ENCODE assay signal across 8 cellular contexts in genomic region chr1:89994805-89995594, GRCh38. TPM values are rescaled to one million over a fixed set of nuclear protein-coding genes. Genes with fewer than 3 reads are reported as not detected.
A peak's percentile ranks its signal among the peaks of the same experiment; 100 is the strongest.
DNase-seq lines count a peak whose midpoint lies in the region; TF ChIP-seq lines count a peak whose summit lies in the region.

TSS of gene ZNF326 (plus strand) at chr1:89995110. CDS start at chr1:89995258, 148 bp downstream.

- DNase-seq in ELF-1 (ENCODE audit: low read depth, low spot score), result peak; percentile 98
- peak; percentile 89 for DNase-seq in H4 (ENCODE audit: low spot score)
- DNase-seq in LNCaP clone FGC (ENCODE audit: low read depth), result peak; percentile 93
- peak; percentile 91 for DNase-seq in activated T-helper 9 cell treated with anti-CD3 and anti-CD28 coated beads, Interleukin-2, amount 50 U/mL, for 16 hours (ENCODE audit: low read depth)
- DNase-seq in fibroblast of the aortic adventitia (ENCODE audit: low read depth), result peak; percentile 93

- peak; percentile 24; the same call in 1 of the 2 replicates for TF ChIP-seq CTCF in LNCaP clone FGC (IDR thresholded peaks at IDR 0.05; ENCODE audit: control insufficient read depth, extremely low read depth, insufficient read depth)
- no peak for TF ChIP-seq CTCF in fibroblast of the aortic adventitia (IDR thresholded peaks at IDR 0.05; ENCODE audit: insufficient read depth, low read length)
- no peak for TF ChIP-seq CTCF in nephron (IDR thresholded peaks at IDR 0.05; ENCODE audit: unreplicated experiment in 3 of 3)

- H3K4me3 ChIP-seq in LNCaP clone FGC (ENCODE audit: low read depth, low read length) (peak within 1 kb of the TSS; percentile 87), fibroblast of the aortic adventitia (ENCODE audit: low read depth, low read length) (peak within 1 kb of the TSS; percentile 94)

- H3K36me3 Mint-ChIP-seq in nephron (ENCODE audit: low read depth), result peaks cover 24% of the 10 kb centered on the region
- peaks cover 33% of the 10 kb centered on the region for H3K36me3 Mint-ChIP-seq in stimulated activated naive CD8-positive, alpha-beta T cell treated with anti-CD3 and anti-CD28 coated beads, Interleukin-15, Interleukin-2, amounts not matched to agents 100 ng/mL and 50 ng/mL, for 24 hours (ENCODE audit: low read depth)

- no peaks in the 10 kb centered on the region for H3K27me3 Mint-ChIP-seq in nephron (ENCODE audit: low read depth)
- peaks cover 4% of the 10 kb centered on the region for H3K27me3 Mint-ChIP-seq in stimulated activated naive CD8-positive, alpha-beta T cell treated with anti-CD3 and anti-CD28 coated beads, Interleukin-15, Interleukin-2, amounts not matched to agents 100 ng/mL and 50 ng/mL, for 24 hours

- peaks cover 33% of the 10 kb centered on the region for H3K4me1 Mint-ChIP-seq in nephron
- peaks cover 66% of the 10 kb centered on the region for H3K4me1 Mint-ChIP-seq in stimulated activated naive CD8-positive, alpha-beta T cell treated with anti-CD3 and anti-CD28 coated beads, Interleukin-15, Interleukin-2, amounts not matched to agents 100 ng/mL and 50 ng/mL, for 24 hours (ENCODE audit: low read depth)

- H3K27ac Mint-ChIP-seq in nephron, result peak within 1 kb of the TSS; percentile 97 to 99 (median 99)
- H3K27ac Mint-ChIP-seq in stimulated activated naive CD8-positive, alpha-beta T cell treated with anti-CD3 and anti-CD28 coated beads, Interleukin-15, Interleukin-2, amounts not matched to agents 100 ng/mL and 50 ng/mL, for 24 hours, result peak within 1 kb of the TSS; percentile 94

- TF ChIP-seq POLR2A in Raji (IDR thresholded peaks at IDR 0.05; ENCODE audit: insufficient read depth, low read depth, low read length), result peak; percentile 98

- peak within 1 kb of the TSS; percentile 98 to 100 (median 99) for H3K4me3 Mint-ChIP-seq in nephron
- peak within 1 kb of the TSS; percentile 99 for H3K4me3 Mint-ChIP-seq in stimulated activated naive CD8-positive, alpha-beta T cell treated with anti-CD3 and anti-CD28 coated beads, Interleukin-15, Interleukin-2, amounts not matched to agents 100 ng/mL and 50 ng/mL, for 24 hours

- no peaks in the 10 kb centered on the region for H3K9me3 Mint-ChIP-seq in nephron
- H3K9me3 Mint-ChIP-seq in stimulated activated naive CD8-positive, alpha-beta T cell treated with anti-CD3 and anti-CD28 coated beads, Interleukin-15, Interleukin-2, amounts not matched to agents 100 ng/mL and 50 ng/mL, for 24 hours, result no peaks in the 10 kb centered on the region

RNA-seq across cellular contexts. Expression of gene ZNF326, which starts in this region (rescaled TPM):
- total RNA-seq in H4 (2014; rRNA removed; shearing (Covaris generic)), result 3.2 and 5.7 TPM in 2 replicates
- 11.2 and 15.2 TPM in 2 replicates for total RNA-seq in fibroblast of the aortic adventitia (ENCODE audit: low replicate concordance)

Comparison
In these comparisons a context has a peak if more than half of its experiments do, and no peak if none do; other contexts are left out.
1. Peak in every context shown above with its lines: DNase-seq and H3K4me3 ChIP-seq.